ENCODE assay signal across 14 cellular contexts in genomic region chr3:48125026-48125704, GRCh38.
DNase-seq lines count a peak whose midpoint lies in the region; ATAC-seq and TF ChIP-seq lines count a peak whose summit lies in the region.
"Had no signal": no experiment of that assay in that cellular context is flagged by ENCODE, and none has a peak within 500 bp of the region (broad histone marks: within the 10 kb centered on the region; RNA-seq: fewer than 3 reads in every experiment).

No MANE protein-coding gene starts in this region.

- peaks cover 3% of the 10 kb centered on the region for H3K27me3 Mint-ChIP-seq in nephron progenitor cell (ENCODE audit: low read depth, poor library complexity)
- H3K27me3 Mint-ChIP-seq: activated naive CD4-positive, alpha-beta T cell treated with anti-CD3 and anti-CD28 coated beads, Interleukin-2, amount 50 U/mL, for 24 hours had no signal

- no peak for TF ChIP-seq CTCF in cardiac fibroblast (IDR thresholded peaks at IDR 0.05; ENCODE audit: low read depth, low read length)
- no peak for TF ChIP-seq CTCF in nephron progenitor cell (IDR thresholded peaks at IDR 0.05)

- H3K36me3 Mint-ChIP-seq in nephron progenitor cell (ENCODE audit: low read depth): no peaks in the 10 kb centered on the region
- H3K36me3 Mint-ChIP-seq: activated naive CD4-positive, alpha-beta T cell treated with anti-CD3 and anti-CD28 coated beads, Interleukin-2, amount 50 U/mL, for 24 hours had no signal

- ATAC-seq in HG02759 (IDR thresholded peaks at IDR 0.05; ENCODE audit: unreplicated experiment) (no peak), HG02678 (IDR thresholded peaks at IDR 0.05; ENCODE audit: unreplicated experiment) (no peak), GM18858 (IDR thresholded peaks at IDR 0.05; ENCODE audit: unreplicated experiment) (no peak)

- H3K27ac Mint-ChIP-seq in nephron progenitor cell: peak overlapping the region; percentile 60
- H3K27ac Mint-ChIP-seq: activated naive CD4-positive, alpha-beta T cell treated with anti-CD3 and anti-CD28 coated beads, Interleukin-2, amount 50 U/mL, for 24 hours had no signal

- H3K4me3 Mint-ChIP-seq in nephron progenitor cell: no peak overlapping the region
- H3K4me3 Mint-ChIP-seq: activated naive CD4-positive, alpha-beta T cell treated with anti-CD3 and anti-CD28 coated beads, Interleukin-2, amount 50 U/mL, for 24 hours had no signal

- no peak overlapping the region for H3K4me3 ChIP-seq in cardiac fibroblast (replicated peaks in 1 of 2; ENCODE audit: low read depth in 2 of 2, low read length in 2 of 2)
- H3K4me3 ChIP-seq: BLaER1 treated with 17β-estradiol and CSF1 and Interleukin-3, amounts not matched to agents 10 nM and 100 nM; suprapubic skin had no signal

- peak; percentile 68 for DNase-seq in AG08396 (ENCODE audit: low spot score)
- DNase-seq in HS-5 (ENCODE audit: low read depth): peak; percentile 32
- DNase-seq in cardiac fibroblast (ENCODE audit: low read depth in 2 of 2): peak; percentile 31 to 59
- DNase-seq in nephron progenitor cell: no peak
- DNase-seq in NCI-H1105 (lab: John Stamatoyannopoulos, UW): no peak
- DNase-seq: activated CD8-positive, alpha-beta memory T cell treated with anti-CD3 and anti-CD28 coated beads for 24 hours; effector CD4-positive, alpha-beta T cell; hippocampal formation had no signal

- H3K4me1 Mint-ChIP-seq in nephron progenitor cell: peaks cover 9% of the 10 kb centered on the region
- H3K4me1 Mint-ChIP-seq: activated naive CD4-positive, alpha-beta T cell treated with anti-CD3 and anti-CD28 coated beads, Interleukin-2, amount 50 U/mL, for 24 hours had no signal

- no peaks in the 10 kb centered on the region for H3K9me3 Mint-ChIP-seq in nephron progenitor cell
- H3K9me3 Mint-ChIP-seq: activated naive CD4-positive, alpha-beta T cell treated with anti-CD3 and anti-CD28 coated beads, Interleukin-2, amount 50 U/mL, for 24 hours had no signal

Comparison
In these comparisons a context has a peak if more than half of its experiments do, and no peak if none do; other contexts are left out.
1. DNase-seq: peak in AG08396 (single experiment), HS-5 (single experiment) and cardiac fibroblast (2 of 2); none in nephron progenitor cell (single experiment) and NCI-H1105 (single experiment).